ENCODE assay signal across 10 cellular contexts in the genomic region with DNA sequence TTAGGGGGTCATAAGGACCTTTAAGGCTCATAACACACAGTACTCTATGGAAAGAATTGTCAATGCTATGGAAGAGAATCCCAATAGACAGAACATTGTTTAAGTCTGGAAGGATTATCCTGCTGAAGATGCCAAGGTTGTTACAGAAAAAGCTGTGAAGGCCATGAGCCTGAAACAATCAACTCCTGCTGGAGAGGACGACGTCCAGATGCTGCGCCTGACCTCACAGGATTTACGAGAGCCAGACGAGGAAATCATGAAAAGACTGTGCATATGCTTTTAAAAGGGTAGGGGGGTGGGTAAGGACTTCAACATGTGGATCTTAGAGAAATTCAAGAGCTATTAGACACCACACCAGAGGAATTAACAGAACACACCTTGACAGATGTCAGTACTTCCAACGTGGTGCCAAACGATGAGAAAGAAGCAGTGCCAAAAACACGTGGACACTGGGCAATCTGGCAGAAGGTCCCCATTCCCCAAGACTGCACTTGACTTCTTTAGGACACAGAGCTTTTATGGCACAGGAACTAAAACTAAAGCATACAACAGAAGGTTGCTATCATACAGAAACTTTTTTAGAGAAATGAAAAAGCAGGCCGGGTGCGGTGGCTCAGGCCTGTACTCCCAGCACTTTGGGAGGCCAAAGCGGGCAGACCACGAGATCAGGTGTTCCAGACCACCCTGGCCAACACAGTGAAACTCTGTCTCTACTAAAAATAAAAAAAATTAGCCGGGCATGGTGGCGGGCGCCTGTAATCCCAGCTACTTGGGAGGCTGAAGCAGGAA. TPM values are rescaled to one million over a fixed set of nuclear protein-coding genes. Genes with fewer than 3 reads are reported as not detected.
DNase-seq lines count a peak whose midpoint lies in the region; ATAC-seq and TF ChIP-seq lines count a peak whose summit lies in the region.
"Had no signal": no experiment of that assay in that cellular context is flagged by ENCODE, and none has a peak within 500 bp of the region (broad histone marks: within the 10 kb centered on the region; RNA-seq: fewer than 3 reads in every experiment).

No MANE protein-coding gene starts in this region.

- DNase-seq in Right ventricle myocardium superior (no peak), cardiac septum (ENCODE audit: low spot score) (no peak), ascending aorta (ENCODE audit: low spot score in 2 of 2) (no peak), SKM-1 treated with dmso at 0.1 percent for 144 hours (lab: John Stamatoyannopoulos, UW; ENCODE audit: unreplicated experiment) (no peak)
- no peak for DNase-seq in activated CD4-positive, alpha-beta T cell treated with anti-CD3 and anti-CD28 coated beads for 1 hour
- DNase-seq: activated naive CD8-positive, alpha-beta T cell treated with anti-CD3 and anti-CD28 coated beads, Interleukin-2, amount 10 ng/mL, durations not matched to agents 7 days and 5 days; MM.1S had no signal

- 47% methylated on average over 15 of the region's 15 CpGs for WGBS in urinary bladder

- H3K9ac ChIP-seq in mucosa of rectum (ENCODE audit: low read depth in 1 of 2, low read length in 2 of 2), result no peak overlapping the region

- no peak overlapping the region for H3K4me3 ChIP-seq in ascending aorta
- H3K4me3 ChIP-seq in mucosa of rectum (ENCODE audit: low read length in 2 of 2), result no peak overlapping the region
- no peak overlapping the region for H3K4me3 ChIP-seq in urinary bladder (ENCODE audit: low read depth, low read length)

- no peaks in the 10 kb centered on the region for H3K27me3 ChIP-seq in ascending aorta
- H3K27me3 ChIP-seq in mucosa of rectum (ENCODE audit: control insufficient read depth in 2 of 2, insufficient read depth in 2 of 2, low read length in 2 of 2), result no peaks in the 10 kb centered on the region

- H3K27ac ChIP-seq in ascending aorta, result peak overlapping the region; percentile 6 to 43
- peak overlapping the region; percentile 40 to 72 for H3K27ac ChIP-seq in mucosa of rectum (ENCODE audit: low read depth in 2 of 2, low read length in 2 of 2)
- H3K27ac ChIP-seq in urinary bladder (ENCODE audit: low read depth), result peak overlapping the region; percentile 76

- H3K9me3 ChIP-seq in ascending aorta, result no peaks in the 10 kb centered on the region
- H3K9me3 ChIP-seq in mucosa of rectum (ENCODE audit: control insufficient read depth in 2 of 2, low read length in 2 of 2), result no peaks in the 10 kb centered on the region

- peak; percentile 16 for ATAC-seq in Right ventricle myocardium superior (ENCODE audit: poor library complexity)
- no peak for ATAC-seq in activated CD4-positive, CD25-positive, alpha-beta regulatory T cell treated with anti-CD3 and anti-CD28 coated beads, Interleukin-2, amount 50 U/mL, for 24 hours

- H3K36me3 ChIP-seq in ascending aorta (no peaks in the 10 kb centered on the region), mucosa of rectum (ENCODE audit: control insufficient read depth in 2 of 2, insufficient read depth in 2 of 2, low read length in 2 of 2) (peaks cover 0 to under 1% of the 10 kb centered on the region in 2 donors), urinary bladder (ENCODE audit: insufficient read depth) (no peaks in the 10 kb centered on the region)

- intact Hi-C loops in Right ventricle myocardium superior (cut with DNase I) (no loop called here), cardiac septum (cut with DNase I) (loop anchor here (5.0 kb wide), 1 partner anchor 55 kb away; no protein-coding TSS in a partner anchor), ascending aorta (cut with DNase I) (no loop called here)

- H3K4me1 ChIP-seq in ascending aorta (peaks cover 0 to 17% of the 10 kb centered on the region in 2 donors), mucosa of rectum (ENCODE audit: control insufficient read depth in 2 of 2, insufficient read depth in 2 of 2, low read length in 2 of 2) (peaks cover 13 to 17% of the 10 kb centered on the region in 2 donors), urinary bladder (ENCODE audit: insufficient read depth) (peaks cover 3% of the 10 kb centered on the region)

- TF ChIP-seq CTCF in ascending aorta (IDR thresholded peaks at IDR 0.05), result no peak

RNA-seq across cellular contexts. Expression of a gene that starts 43.2 kb away (rescaled TPM):
- total RNA-seq in Right ventricle myocardium superior (154 TPM), cardiac septum (183 TPM), ascending aorta (170 TPM), urinary bladder (123 TPM)
- 200 TPM for polyA plus RNA-seq in urinary bladder

Comparison
In these comparisons a context has a peak if more than half of its experiments do, and no peak if none do; other contexts are left out.
1. H3K27ac ChIP-seq: peak in every context shown above with its lines; median percentile 76 in urinary bladder; 56 in mucosa of rectum; 24 in ascending aorta.